8 cellular contexts compared by ENCODE assay signal in genomic region chr16:29974291-29975133, GRCh38. TPM values are rescaled to one million over a fixed set of nuclear protein-coding genes. Genes with fewer than 3 reads are reported as not detected.
DNase-seq lines count a peak whose midpoint lies in the region; ATAC-seq and TF ChIP-seq lines count a peak whose summit lies in the region.

No MANE protein-coding gene starts in this region.

- peak; percentile 1 for ATAC-seq in HG03196 (IDR thresholded peaks at IDR 0.05; ENCODE audit: unreplicated experiment)

- H3K9me3 ChIP-seq in right atrium auricular region: no peaks in the 10 kb centered on the region

- H3K4me3 ChIP-seq in right atrium auricular region (peak overlapping the region; percentile 88 to 96), rectal smooth muscle tissue (ENCODE audit: low read length) (peak overlapping the region; percentile 98)

- H3K36me3 Mint-ChIP-seq in CD14-positive monocyte: peaks cover 34 to 56% of the 10 kb centered on the region in 2 donors
- no peaks in the 10 kb centered on the region for H3K36me3 Mint-ChIP-seq in activated naive CD8-positive, alpha-beta T cell

- H3K4me1 ChIP-seq in right atrium auricular region (peaks cover 0 to 49% of the 10 kb centered on the region in 2 donors), rectal smooth muscle tissue (ENCODE audit: control insufficient read depth, insufficient read depth, low read length) (peaks cover 8% of the 10 kb centered on the region)

- H3K27me3 ChIP-seq in right atrium auricular region (no peaks in the 10 kb centered on the region), rectal smooth muscle tissue (ENCODE audit: control insufficient read depth, insufficient read depth, low read length) (no peaks in the 10 kb centered on the region)

- peak overlapping the region; percentile 72 for H3K9ac ChIP-seq in rectal smooth muscle tissue (ENCODE audit: low read length)

- H3K27me3 Mint-ChIP-seq in CD14-positive monocyte (ENCODE audit: low read depth in 3 of 3): peaks cover 0 to 5% (median 2%) of the 10 kb centered on the region in 3 donors
- no peaks in the 10 kb centered on the region for H3K27me3 Mint-ChIP-seq in activated naive CD8-positive, alpha-beta T cell

- peaks cover 0 to 5% (median 2%) of the 10 kb centered on the region in 7 donors for H3K9me3 Mint-ChIP-seq in CD14-positive monocyte
- H3K9me3 Mint-ChIP-seq in activated naive CD8-positive, alpha-beta T cell (ENCODE audit: low read depth): no peaks in the 10 kb centered on the region

- DNase-seq in CD14-positive monocyte (ENCODE audit: low spot score) (peak; percentile 60), right atrium auricular region (ENCODE audit: low spot score) (no peak), GM13976 (ENCODE audit: low spot score) (no peak), NCI-H446 treated with DMSO at 0.1 percent for 48 hours (lab: John Stamatoyannopoulos, UW) (no peak), DMS153 (lab: John Stamatoyannopoulos, UW) (no peak)

- intact Hi-C loops in CD14-positive monocyte (cut with micrococcal nuclease): loop anchor here (1.0 to 10.0 kb wide), 2 partner anchors 22 to 110 kb away; partner anchors contain the start of genes CDIPT (in 1 of the 2) and INO80E (in 1 of the 2)

- peak overlapping the region; percentile 91 to 97 for H3K27ac ChIP-seq in right atrium auricular region
- peak overlapping the region; percentile 90 for H3K27ac ChIP-seq in rectal smooth muscle tissue (ENCODE audit: low read depth, low read length)

- H3K36me3 ChIP-seq in right atrium auricular region (peaks cover 21% of the 10 kb centered on the region), rectal smooth muscle tissue (ENCODE audit: control insufficient read depth, insufficient read depth, low read length) (peaks cover 20% of the 10 kb centered on the region)

- TF ChIP-seq CTCF in CD14-positive monocyte (IDR thresholded peaks at IDR 0.05): no peak
- TF ChIP-seq CTCF in right atrium auricular region (IDR thresholded peaks at IDR 0.05): no peak
- TF ChIP-seq CTCF in GM13976 (IDR thresholded peaks at IDR 0.05; ENCODE audit: borderline replicate concordance, control extremely low read depth, extremely low read depth, insufficient read depth, missing control alignments): no peak

- H3K27ac Mint-ChIP-seq in CD14-positive monocyte: peak overlapping the region; percentile 82 to 96 (median 93)
- H3K27ac Mint-ChIP-seq in activated naive CD8-positive, alpha-beta T cell: peak overlapping the region; percentile 76

- in situ Hi-C loops in GM13976 (cut with MboI; ENCODE audit: low sequenced_read_pairs, unreplicated experiment): loop anchor here (10.0 kb wide), 1 partner anchor 60 kb away; no protein-coding TSS in a partner anchor

- H3K4me1 Mint-ChIP-seq in CD14-positive monocyte: peaks cover 38% of the 10 kb centered on the region
- peaks cover 33% of the 10 kb centered on the region for H3K4me1 Mint-ChIP-seq in activated naive CD8-positive, alpha-beta T cell (ENCODE audit: low read depth)

- H3K4me3 Mint-ChIP-seq in CD14-positive monocyte: peak overlapping the region; percentile 91 to 94
- peak overlapping the region; percentile 94 for H3K4me3 Mint-ChIP-seq in activated naive CD8-positive, alpha-beta T cell

RNA-seq across cellular contexts. Expression of gene TAOK2, which starts 0.8 kb away (rescaled TPM):
- polyA plus RNA-seq in CD14-positive monocyte: 1 to 10 TPM; 1.1 to 2.3 TPM
- total RNA-seq in right atrium auricular region: 10 to 100 TPM; 29.1 to 36.7 TPM

RNA-seq across cellular contexts. Expression of gene TMEM219, which starts 12.6 kb away (rescaled TPM):
- polyA plus RNA-seq in CD14-positive monocyte: 100 to 1,000 TPM; 227 to 265 TPM
- 100 to 1,000 TPM; 100 to 107 TPM for total RNA-seq in right atrium auricular region

RNA-seq across cellular contexts. Expression of gene HIRIP3, which starts 20.9 kb away (rescaled TPM):
- polyA plus RNA-seq in CD14-positive monocyte: 1 to 10 TPM; 3.3 to 4.8 TPM
- 10 to 100 TPM; 10.3 to 11.4 TPM for total RNA-seq in right atrium auricular region

RNA-seq across cellular contexts. Expression of gene INO80E, which starts 21.5 kb away (rescaled TPM):
- 1 to 10 TPM; 2.8 to 3.5 TPM for polyA plus RNA-seq in CD14-positive monocyte
- total RNA-seq in right atrium auricular region: 100 to 1,000 TPM in 1 of 2 donors, 10 to 100 TPM in 1; 33.4 to 117 TPM

RNA-seq across cellular contexts. Expression of gene DOC2A, which starts 36.3 kb away (rescaled TPM):
- under 1 TPM; 0.23 to 0.66 TPM for polyA plus RNA-seq in CD14-positive monocyte
- not detected for total RNA-seq in right atrium auricular region
